ENCODE assay signal across 9 cellular contexts in the genomic region with DNA sequence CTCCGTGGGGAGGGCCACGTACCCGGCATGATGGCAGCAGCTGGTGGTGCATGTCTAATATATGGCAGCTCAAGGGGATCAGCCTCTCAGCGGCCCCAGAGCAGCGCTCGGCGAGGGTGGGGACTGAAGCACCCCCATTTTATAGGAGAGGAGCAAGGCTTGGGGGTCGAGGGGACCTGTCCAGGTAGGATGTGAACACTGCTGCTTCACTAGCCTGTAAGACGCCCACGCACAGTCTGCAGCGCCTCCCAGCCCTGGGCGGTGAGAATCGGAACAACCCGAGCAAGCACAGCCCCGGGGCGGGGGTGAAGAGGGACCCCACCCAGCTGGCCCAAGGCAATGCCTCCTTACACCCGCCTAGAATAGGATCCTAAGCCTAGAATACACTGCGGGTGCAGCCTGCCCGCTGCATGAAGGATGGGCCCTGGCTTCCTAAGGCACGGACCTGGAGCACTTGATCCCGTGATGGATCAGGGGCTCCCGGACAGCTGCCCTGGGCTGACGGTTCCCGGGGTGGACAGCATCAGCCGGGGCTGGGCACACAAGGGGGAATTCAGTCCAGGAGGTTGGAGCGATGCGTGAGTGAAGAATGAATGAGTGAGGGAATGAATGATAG. TPM values are rescaled to one million over a fixed set of nuclear protein-coding genes. Genes with fewer than 3 reads are reported as not detected.
DNase-seq lines count a peak whose midpoint lies in the region; ATAC-seq and TF ChIP-seq lines count a peak whose summit lies in the region.
"Had no signal": no experiment of that assay in that cellular context is flagged by ENCODE, and none has a peak within 500 bp of the region (broad histone marks: within the 10 kb centered on the region; RNA-seq: fewer than 3 reads in every experiment).

No MANE protein-coding gene starts in this region.

- H3K27ac Mint-ChIP-seq in activated CD8-positive, alpha-beta T cell treated with anti-CD3 and anti-CD28 coated beads for 36 hours = no peak overlapping the region
- no peak overlapping the region for H3K27ac Mint-ChIP-seq in activated CD8-positive, alpha-beta T cell treated with anti-CD3 and anti-CD28 coated beads, Interleukin-2, amount 10 ng/mL, durations not matched to agents 7 days and 5 days
- no peak overlapping the region for H3K27ac Mint-ChIP-seq in stimulated activated effector memory CD8-positive, alpha-beta T cell treated with anti-CD3 and anti-CD28 coated beads, Interleukin-12 subunit alpha, Interleukin-12 subunit beta, amount 100 ng/mL, for 72 hours

- ATAC-seq in activated CD8-positive, alpha-beta T cell treated with anti-CD3 and anti-CD28 coated beads for 36 hours = peak; percentile 57
- no peak for ATAC-seq in activated CD8-positive, alpha-beta T cell treated with anti-CD3 and anti-CD28 coated beads, Interleukin-2, amount 10 ng/mL, durations not matched to agents 7 days and 5 days
- ATAC-seq in Panc1 (peak; percentile 72), heart right ventricle (no peak)
- peak; percentile 34 for ATAC-seq in stimulated activated effector memory CD8-positive, alpha-beta T cell treated with anti-CD3 and anti-CD28 coated beads, Interleukin-12 subunit alpha, Interleukin-12 subunit beta, amount 100 ng/mL, for 72 hours

- no peaks in the 10 kb centered on the region for H3K9me3 Mint-ChIP-seq in activated CD8-positive, alpha-beta T cell treated with anti-CD3 and anti-CD28 coated beads for 36 hours
- H3K9me3 Mint-ChIP-seq in activated CD8-positive, alpha-beta T cell treated with anti-CD3 and anti-CD28 coated beads, Interleukin-2, amount 10 ng/mL, durations not matched to agents 7 days and 5 days (ENCODE audit: insufficient read depth) = no peaks in the 10 kb centered on the region
- H3K9me3 Mint-ChIP-seq in stimulated activated effector memory CD8-positive, alpha-beta T cell treated with anti-CD3 and anti-CD28 coated beads, Interleukin-12 subunit alpha, Interleukin-12 subunit beta, amount 100 ng/mL, for 72 hours = no peaks in the 10 kb centered on the region
- H3K9me3 Mint-ChIP-seq: CD4-positive, CD25-positive, alpha-beta regulatory T cell had no signal

- no peaks in the 10 kb centered on the region for H3K27me3 Mint-ChIP-seq in activated CD8-positive, alpha-beta T cell treated with anti-CD3 and anti-CD28 coated beads for 36 hours
- no peaks in the 10 kb centered on the region for H3K27me3 Mint-ChIP-seq in activated CD8-positive, alpha-beta T cell treated with anti-CD3 and anti-CD28 coated beads, Interleukin-2, amount 10 ng/mL, durations not matched to agents 7 days and 5 days (ENCODE audit: low read depth)
- H3K27me3 Mint-ChIP-seq: CD4-positive, CD25-positive, alpha-beta regulatory T cell had no signal

- in situ Hi-C loops in Panc1 (cut with HindIII; ENCODE audit: low pct_unique_long_range_greater_than_20kb, low sequenced_read_pairs) = no loop called here

- H3K27ac ChIP-seq in Panc1 (ENCODE audit: low read length) (no peak overlapping the region), heart right ventricle (no peak overlapping the region)

- no peaks in the 10 kb centered on the region for H3K4me1 Mint-ChIP-seq in activated CD8-positive, alpha-beta T cell treated with anti-CD3 and anti-CD28 coated beads for 36 hours (ENCODE audit: low read depth)
- H3K4me1 Mint-ChIP-seq in activated CD8-positive, alpha-beta T cell treated with anti-CD3 and anti-CD28 coated beads, Interleukin-2, amount 10 ng/mL, durations not matched to agents 7 days and 5 days (ENCODE audit: low read depth) = no peaks in the 10 kb centered on the region
- no peaks in the 10 kb centered on the region for H3K4me1 Mint-ChIP-seq in stimulated activated effector memory CD8-positive, alpha-beta T cell treated with anti-CD3 and anti-CD28 coated beads, Interleukin-12 subunit alpha, Interleukin-12 subunit beta, amount 100 ng/mL, for 72 hours
- H3K4me1 Mint-ChIP-seq: CD4-positive, CD25-positive, alpha-beta regulatory T cell had no signal

- H3K4me1 ChIP-seq in Panc1 (ENCODE audit: control insufficient read depth, insufficient read depth, low read length) (peaks cover 12% of the 10 kb centered on the region), heart right ventricle (no peaks in the 10 kb centered on the region)

- H3K4me3 ChIP-seq in Panc1 (ENCODE audit: low read depth in 2 of 2, low read length in 2 of 2) = no peak overlapping the region
- H3K4me3 ChIP-seq in heart right ventricle = no peak overlapping the region

- no peaks in the 10 kb centered on the region for H3K36me3 ChIP-seq in Panc1 (ENCODE audit: control insufficient read depth, insufficient read depth, low read length)
- no peaks in the 10 kb centered on the region for H3K36me3 ChIP-seq in heart right ventricle

- CTCF ChIA-PET in activated CD8-positive, alpha-beta T cell treated with anti-CD3 and anti-CD28 coated beads for 36 hours (lab: Charles Lee) = interaction anchor here (1.3 kb wide), 1 partner anchor 10 kb away, joined by 3 read pairs; no protein-coding TSS in a partner anchor
- CTCF ChIA-PET in activated CD8-positive, alpha-beta T cell treated with anti-CD3 and anti-CD28 coated beads, Interleukin-2, amount 10 ng/mL, durations not matched to agents 7 days and 5 days (lab: Charles Lee) = no interaction called here
- CTCF ChIA-PET in Panc1 (lab: Charles Lee) = interaction anchor here (0.6 to 1.6 kb wide), 4 partner anchors 19 to 823 kb away, joined by 3 to 6 read pairs (median 5); no protein-coding TSS in a partner anchor

- POLR2A ChIA-PET in activated CD8-positive, alpha-beta T cell treated with anti-CD3 and anti-CD28 coated beads for 36 hours (lab: Charles Lee) = no interaction called here
- POLR2A ChIA-PET in activated CD8-positive, alpha-beta T cell treated with anti-CD3 and anti-CD28 coated beads, Interleukin-2, amount 10 ng/mL, durations not matched to agents 7 days and 5 days (lab: Charles Lee) = no interaction called here
- POLR2A ChIA-PET in Panc1 (lab: Charles Lee) = no interaction called here

- H3K36me3 Mint-ChIP-seq in activated CD8-positive, alpha-beta T cell treated with anti-CD3 and anti-CD28 coated beads for 36 hours (ENCODE audit: low read depth) = no peaks in the 10 kb centered on the region
- no peaks in the 10 kb centered on the region for H3K36me3 Mint-ChIP-seq in activated CD8-positive, alpha-beta T cell treated with anti-CD3 and anti-CD28 coated beads, Interleukin-2, amount 10 ng/mL, durations not matched to agents 7 days and 5 days (ENCODE audit: low read depth)
- H3K36me3 Mint-ChIP-seq in stimulated activated effector memory CD8-positive, alpha-beta T cell treated with anti-CD3 and anti-CD28 coated beads, Interleukin-12 subunit alpha, Interleukin-12 subunit beta, amount 100 ng/mL, for 72 hours = no peaks in the 10 kb centered on the region
- H3K36me3 Mint-ChIP-seq: CD4-positive, CD25-positive, alpha-beta regulatory T cell had no signal

- no TSS peak for BruUV-seq in Panc1 (replicated peaks; lab: Mats Ljungman, UMichigan)

- WGBS in heart right ventricle, 2 donors = 37 to 42% methylated on average over 27 of the region's 27 CpGs

- H3K27me3 ChIP-seq in Panc1 (ENCODE audit: control insufficient read depth, insufficient read depth, low read length) (no peaks in the 10 kb centered on the region), heart right ventricle (peaks cover 0 to 75% (median 41%) of the 10 kb centered on the region in 7 donors)

- TF ChIP-seq CTCF in activated CD8-positive, alpha-beta T cell treated with anti-CD3 and anti-CD28 coated beads for 36 hours (IDR thresholded peaks at IDR 0.05) = no peak
- TF ChIP-seq CTCF in Panc1 (IDR thresholded peaks at IDR 0.05) = peak; percentile 75
- peak in 6 of 9 donors; percentile 20 to 43 (median 28) for TF ChIP-seq CTCF in heart right ventricle (IDR thresholded peaks at IDR 0.05)

- no peak overlapping the region for H3K4me3 Mint-ChIP-seq in activated CD8-positive, alpha-beta T cell treated with anti-CD3 and anti-CD28 coated beads for 36 hours
- no peak overlapping the region for H3K4me3 Mint-ChIP-seq in activated CD8-positive, alpha-beta T cell treated with anti-CD3 and anti-CD28 coated beads, Interleukin-2, amount 10 ng/mL, durations not matched to agents 7 days and 5 days
- no peak overlapping the region for H3K4me3 Mint-ChIP-seq in stimulated activated effector memory CD8-positive, alpha-beta T cell treated with anti-CD3 and anti-CD28 coated beads, Interleukin-12 subunit alpha, Interleukin-12 subunit beta, amount 100 ng/mL, for 72 hours
- H3K4me3 Mint-ChIP-seq: CD4-positive, CD25-positive, alpha-beta regulatory T cell had no signal

- DNase-seq in activated CD8-positive, alpha-beta T cell treated with anti-CD3 and anti-CD28 coated beads for 36 hours = peak; percentile 50
- no peak for DNase-seq in activated CD8-positive, alpha-beta T cell treated with anti-CD3 and anti-CD28 coated beads, Interleukin-2, amount 10 ng/mL, durations not matched to agents 7 days and 5 days
- DNase-seq in Panc1 (ENCODE audit: low read depth, low spot score) = no peak
- DNase-seq in heart right ventricle = no peak
- DNase-seq in stimulated activated effector memory CD8-positive, alpha-beta T cell treated with anti-CD3 and anti-CD28 coated beads, Interleukin-12 subunit alpha, Interleukin-12 subunit beta, amount 100 ng/mL, for 72 hours (ENCODE audit: low spot score in 2 of 2) = no peak
- DNase-seq in stimulated activated naive CD4-positive, alpha-beta T cell treated with Interleukin-2 at 50 U/mL for 16 hours (lab: John Stamatoyannopoulos, UW) = no peak
- no peak for DNase-seq in NCI-H2171 (lab: John Stamatoyannopoulos, UW)
- DNase-seq in activated naive CD4-positive, alpha-beta T cell treated with Interleukin-2 at 50 U/mL for 16 hours = no peak
- DNase-seq: CD4-positive, CD25-positive, alpha-beta regulatory T cell had no signal

- intact Hi-C loops in activated CD8-positive, alpha-beta T cell treated with anti-CD3 and anti-CD28 coated beads for 36 hours (cut with micrococcal nuclease) = no loop called here
- intact Hi-C loops in Panc1 (cut with micrococcal nuclease; ENCODE audit: unreplicated experiment) (no loop called here), heart right ventricle (cut with DNase I) (no loop called here)

- H3K9me3 ChIP-seq in Panc1 (ENCODE audit: control insufficient read depth, insufficient read depth, low read depth, low read length) = no peaks in the 10 kb centered on the region
- peaks cover 0 to under 1% (median 0%) of the 10 kb centered on the region in 11 donors for H3K9me3 ChIP-seq in heart right ventricle

RNA-seq across cellular contexts. Expression of gene ADRA2C, which starts 17.6 kb away (rescaled TPM):
- under 1 TPM in 1 of 2 experiments, not detected in 1; 0.27 TPM for total RNA-seq in activated CD8-positive, alpha-beta T cell treated with anti-CD3 and anti-CD28 coated beads for 36 hours
- total RNA-seq in activated CD8-positive, alpha-beta T cell treated with anti-CD3 and anti-CD28 coated beads, Interleukin-2, amount 10 ng/mL, durations not matched to agents 7 days and 5 days = not detected
- total RNA-seq in Panc1 (2021; ENCODE audit: unreplicated experiment) = 23.5 TPM
- 44.2 TPM for polyA plus RNA-seq in Panc1 (2012; ENCODE audit: insufficient read length)
- total RNA-seq in heart right ventricle = 1 to 10 TPM; 2.8 to 8.8 (median 5.1) TPM
- 1 to 10 TPM; 5.9 to 7.3 TPM for polyA plus RNA-seq in heart right ventricle
- total RNA-seq: CD4-positive, CD25-positive, alpha-beta regulatory T cell had no signal
- polyA plus RNA-seq: CD4-positive, CD25-positive, alpha-beta regulatory T cell had no signal

Comparison
In these comparisons a context has a peak if more than half of its experiments do, and no peak if none do; other contexts are left out.
1. ATAC-seq: peak in activated CD8-positive, alpha-beta T cell treated with anti-CD3 and anti-CD28 coated beads for 36 hours (single experiment), Panc1 (single experiment) and stimulated activated effector memory CD8-positive, alpha-beta T cell treated with anti-CD3 and anti-CD28 coated beads, Interleukin-12 subunit alpha, Interleukin-12 subunit beta, amount 100 ng/mL, for 72 hours (single experiment); none in activated CD8-positive, alpha-beta T cell treated with anti-CD3 and anti-CD28 coated beads, Interleukin-2, amount 10 ng/mL, durations not matched to agents 7 days and 5 days (single experiment) and heart right ventricle (0 of 8).